Comparison of ENCODE assay signal across 11 cellular contexts in the genomic region with DNA sequence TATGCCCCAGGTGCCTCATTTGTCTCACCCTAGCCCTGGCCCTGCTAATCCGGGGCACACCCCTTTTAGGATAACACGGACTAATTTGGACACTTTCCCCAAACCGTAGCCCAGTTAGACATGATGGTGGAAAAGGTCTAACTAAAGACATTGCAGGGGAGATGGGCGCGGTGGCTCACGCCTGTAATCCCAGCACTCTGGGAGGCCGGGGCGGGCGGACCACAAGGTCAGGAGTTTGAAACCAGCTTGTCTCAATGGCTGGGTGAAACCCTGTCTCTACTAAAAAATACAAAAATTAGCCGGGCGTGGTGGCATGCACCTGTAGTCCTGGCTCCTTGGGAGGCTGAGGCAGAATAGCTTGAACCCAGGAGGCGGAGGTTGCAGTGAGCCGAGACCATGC. TPM values are rescaled to one million over a fixed set of nuclear protein-coding genes. Genes with fewer than 3 reads are reported as not detected.
"Had no signal": no experiment of that assay in that cellular context is flagged by ENCODE, and none has a peak within 500 bp of the region (broad histone marks: within the 10 kb centered on the region; RNA-seq: fewer than 3 reads in every experiment).

No MANE protein-coding gene starts in this region.

RNA-seq across cellular contexts. Expression of a gene that starts 23.2 kb away (rescaled TPM):
- total RNA-seq: activated naive CD4-positive, alpha-beta T cell treated with anti-CD3 and anti-CD28 coated beads for 36 hours; activated naive CD4-positive, alpha-beta T cell treated with anti-CD3 and anti-CD28 coated beads, Interleukin-2, amount 50 U/mL, for 72 hours; activated naive CD8-positive, alpha-beta T cell treated with anti-CD3 and anti-CD28 coated beads, Interleukin-2, amount 10 ng/mL, durations not matched to agents 7 days and 5 days; activated T-cell treated with anti-CD3 and anti-CD28 coated beads, Interleukin-2, amount 50 U/mL, for 4 hours; activated T-cell treated with anti-CD3 and anti-CD28 coated beads, Interleukin-2, amount 50 U/mL, for 72 hours; activated T-helper 1 cell treated with anti-CD3 and anti-CD28 coated beads, Interleukin-12 subunit alpha, Interleukin-12 subunit beta, Interleukin-2, Interleukin-4 antibody, amounts not matched to agents 30 ng/mL and 10 ng/mL and 1 ng/mL, durations not matched to agents 14 hours and 24 hours and 36 hours; activated T-helper 17 cell treated with anti-CD3 and anti-CD28 coated beads, Interleukin-2, amount 50 U/mL, for 72 hours; activated T-helper 2 cell treated with anti-CD3 and anti-CD28 coated beads, Interferon-gamma antibody, Interleukin-2, Interleukin-4, amounts not matched to agents 10 μg/mL and 5 μg/mL and 100 μg/mL, durations not matched to agents 14 hours and 24 hours and 36 hours; ascending aorta; cardiac muscle cell; cardiac septum had no signal
